Comparison of ENCODE assay signal across 19 cellular contexts in the genomic region with DNA sequence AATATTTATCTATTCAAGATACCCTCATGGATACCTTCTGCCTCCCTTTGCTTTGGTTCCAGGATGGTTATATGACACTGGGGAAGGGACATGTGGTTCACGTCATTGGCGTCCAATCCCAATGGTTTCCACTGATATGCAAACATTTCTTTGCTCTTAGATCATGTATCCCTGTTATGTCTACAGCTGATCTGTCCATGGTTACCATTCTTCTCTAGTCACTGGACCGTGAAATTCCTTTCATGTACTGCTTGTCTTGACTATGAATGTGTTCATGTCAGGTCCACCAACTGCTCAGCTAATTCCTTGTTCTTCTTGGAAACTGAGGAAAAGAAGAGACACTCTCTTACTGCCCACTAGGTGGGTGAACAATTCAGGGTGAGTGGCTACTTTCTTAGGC.
DNase-seq lines count a peak whose midpoint lies in the region; TF ChIP-seq lines count a peak whose summit lies in the region.
"Had no signal": no experiment of that assay in that cellular context is flagged by ENCODE, and none has a peak within 500 bp of the region (broad histone marks: within the 10 kb centered on the region; RNA-seq: fewer than 3 reads in every experiment).

No MANE protein-coding gene starts in this region.

- H3K27me3 ChIP-seq in stomach = no peaks in the 10 kb centered on the region
- no peaks in the 10 kb centered on the region for H3K27me3 ChIP-seq in tibial artery
- H3K27me3 ChIP-seq: dorsolateral prefrontal cortex, testis had no signal

- H3K4me1 ChIP-seq in stomach = no peaks in the 10 kb centered on the region
- peaks cover 0 to 11% (median 0%) of the 10 kb centered on the region in 4 donors for H3K4me1 ChIP-seq in tibial artery
- H3K4me1 ChIP-seq: testis had no signal

- intact Hi-C loops in stomach (cut with DNase I; ENCODE audit: low total_unique reads) (no loop called here), tibial artery (cut with DNase I; ENCODE audit: low total_unique reads) (no loop called here)

- 92 to 97% (median 96%) methylated on average over 3 of the region's 3 CpGs for WGBS in stomach, 5 donors

- TF ChIP-seq EP300 in stomach (IDR thresholded peaks at IDR 0.05) = no peak

- H3K27ac ChIP-seq in stomach (no peak overlapping the region), tibial artery (no peak overlapping the region)
- H3K27ac ChIP-seq: dorsolateral prefrontal cortex, epithelial cell of prostate, SK-N-MC, testis, VCaP had no signal

- H3K9me3 ChIP-seq in stomach (no peaks in the 10 kb centered on the region), tibial artery (no peaks in the 10 kb centered on the region)
- H3K9me3 ChIP-seq: testis had no signal

- H3K4me3 ChIP-seq in stomach (no peak overlapping the region), tibial artery (no peak overlapping the region)
- H3K4me3 ChIP-seq: dorsolateral prefrontal cortex, SK-N-MC, testis had no signal

- no peaks in the 10 kb centered on the region for H3K36me3 ChIP-seq in stomach
- no peaks in the 10 kb centered on the region for H3K36me3 ChIP-seq in tibial artery

- no peak for TF ChIP-seq POLR2A in stomach (IDR thresholded peaks at IDR 0.05)

- peak; percentile 33 for DNase-seq in H4 (ENCODE audit: low spot score)
- peak; percentile 57 for DNase-seq in NCI-H2029 (lab: John Stamatoyannopoulos, UW)
- peak; percentile 62 for DNase-seq in SHP77 treated with DMSO at 0.1 percent for 48 hours (lab: John Stamatoyannopoulos, UW)
- DNase-seq in left kidney (ENCODE audit: low read depth, low spot score) = peak; percentile 62
- no peak for DNase-seq in stomach
- no peak for DNase-seq in NCI-H1694 (lab: John Stamatoyannopoulos, UW)
- no peak for DNase-seq in tibial artery
- DNase-seq: activated CD4-positive, alpha-beta T cell treated with anti-CD3 and anti-CD28 coated beads, Interleukin-2, amount 50 U/mL, for 1 hour; anterior cingulate cortex; CD4-positive, alpha-beta memory T cell; dorsolateral prefrontal cortex; immature natural killer cell; Karpas-422; NCI-H1048; T-helper 2 cell; testis had no signal

- TF ChIP-seq CTCF in stomach (IDR thresholded peaks at IDR 0.05) (no peak), tibial artery (IDR thresholded peaks at IDR 0.05) (no peak)

Comparison
In these comparisons a context has a peak if more than half of its experiments do, and no peak if none do; other contexts are left out.
1. DNase-seq: peak in H4 (single experiment), NCI-H2029 (single experiment), SHP77 treated with DMSO at 0.1 percent for 48 hours (single experiment) and left kidney (single experiment); none in stomach (single experiment), NCI-H1694 (single experiment) and tibial artery (0 of 2).